ENCODE assay signal across 8 cellular contexts in the genomic region with DNA sequence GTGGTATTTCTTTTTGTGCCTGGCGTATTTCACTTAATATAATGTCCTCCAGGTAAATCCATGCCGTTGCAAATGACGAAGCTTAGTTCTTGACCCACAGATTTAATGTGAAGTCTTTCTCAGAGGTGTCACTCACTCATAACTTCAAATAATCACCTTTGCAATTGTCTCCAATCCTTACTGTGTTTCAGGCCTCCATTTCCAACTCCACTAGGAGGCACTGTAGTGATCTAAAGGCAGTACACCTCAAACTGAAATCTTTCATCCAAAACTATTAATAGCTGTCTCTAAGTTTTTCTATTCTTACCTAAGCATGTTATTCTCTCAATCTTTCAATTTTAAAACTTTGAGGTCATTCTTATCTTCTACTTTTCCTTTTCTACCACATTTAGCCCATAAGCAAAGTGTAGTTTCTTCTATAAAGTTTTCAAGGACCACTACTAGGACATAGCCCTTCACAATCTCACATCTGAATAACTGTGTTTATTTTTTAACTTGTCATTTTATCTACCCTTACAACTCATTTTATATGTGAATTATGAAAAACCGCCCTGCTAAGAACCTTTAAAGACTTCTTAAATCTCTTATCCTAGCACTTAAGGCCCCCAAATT. TPM values are rescaled to one million over a fixed set of nuclear protein-coding genes. Genes with fewer than 3 reads are reported as not detected.
DNase-seq lines count a peak whose midpoint lies in the region; ATAC-seq and TF ChIP-seq lines count a peak whose summit lies in the region.

No MANE protein-coding gene starts in this region.

- H3K4me3 Mint-ChIP-seq in neural progenitor cell, result no peak overlapping the region

- H3K27me3 ChIP-seq in left ventricle myocardium inferior (ENCODE audit: low read depth) (no peaks in the 10 kb centered on the region), neural progenitor cell (peaks cover 20% of the 10 kb centered on the region)

- H3K4me1 ChIP-seq in left ventricle myocardium inferior, result peaks cover 8% of the 10 kb centered on the region
- H3K4me1 ChIP-seq in neural progenitor cell, result no peaks in the 10 kb centered on the region

- H3K9me3 ChIP-seq in left ventricle myocardium inferior (replicated peaks), result no peaks in the 10 kb centered on the region
- H3K9me3 ChIP-seq in neural progenitor cell (ENCODE audit: low read depth), result no peaks in the 10 kb centered on the region

- H3K27me3 Mint-ChIP-seq in neural progenitor cell (ENCODE audit: insufficient read depth, low read depth), result peaks cover 6% of the 10 kb centered on the region

- intact Hi-C loops in left ventricle myocardium inferior (cut with micrococcal nuclease) (no loop called here), cardiac septum (cut with DNase I) (no loop called here)

- H3K36me3 ChIP-seq in left ventricle myocardium inferior (no peaks in the 10 kb centered on the region), neural progenitor cell (no peaks in the 10 kb centered on the region)

- no peak overlapping the region for H3K27ac Mint-ChIP-seq in neural progenitor cell

- no peak overlapping the region for H2AFZ ChIP-seq in neural progenitor cell (replicated peaks)

- DNase-seq in left ventricle myocardium inferior, result no peak
- no peak for DNase-seq in cardiac septum (ENCODE audit: low spot score)
- DNase-seq in NCI-H1694 (lab: John Stamatoyannopoulos, UW), result peak; percentile 30
- peak; percentile 70 for DNase-seq in choroid plexus epithelial cell (ENCODE audit: low read depth)
- peak; percentile 38 for DNase-seq in neural progenitor cell (ENCODE audit: low spot score)
- DNase-seq in GM19238 (ENCODE audit: insufficient read length, low spot score), result no peak
- DNase-seq in NK-92 treated with Interleukin-12 subunit alpha and Interleukin-12 subunit beta, amount 100 ng/mL, for 24 hours (lab: John Stamatoyannopoulos, UW), result no peak

- no peaks in the 10 kb centered on the region for H3F3A ChIP-seq in neural progenitor cell (ENCODE audit: low read depth)

- H3K27ac ChIP-seq in left ventricle myocardium inferior (replicated peaks), result no peak overlapping the region
- H3K27ac ChIP-seq in neural progenitor cell, result no peak overlapping the region

- H3K9me3 Mint-ChIP-seq in neural progenitor cell, result no peaks in the 10 kb centered on the region

- no peak overlapping the region for H3K4me2 ChIP-seq in neural progenitor cell

- no peaks in the 10 kb centered on the region for H3K36me3 Mint-ChIP-seq in neural progenitor cell

- no peaks in the 10 kb centered on the region for H3K4me1 Mint-ChIP-seq in neural progenitor cell

- no peak for ATAC-seq in HG03457 (IDR thresholded peaks at IDR 0.05; ENCODE audit: unreplicated experiment)

- TF ChIP-seq CTCF in left ventricle myocardium inferior (IDR thresholded peaks at IDR 0.05; ENCODE audit: borderline replicate concordance), result peak; percentile 71
- peak; percentile 83 for TF ChIP-seq CTCF in choroid plexus epithelial cell (conservative IDR thresholded peaks at IDR 0.05; ENCODE audit: low read depth, low read length)
- TF ChIP-seq CTCF in neural progenitor cell (IDR thresholded peaks at IDR 0.05), result peak; percentile 66

- H3K4me3 ChIP-seq in left ventricle myocardium inferior (no peak overlapping the region), choroid plexus epithelial cell (ENCODE audit: low read depth, low read length) (no peak overlapping the region), neural progenitor cell (no peak overlapping the region)

- no peaks in the 10 kb centered on the region for H3K79me2 ChIP-seq in neural progenitor cell (ENCODE audit: low read depth)

- H4K20me1 ChIP-seq in neural progenitor cell (ENCODE audit: low read depth), result no peaks in the 10 kb centered on the region

- H3K9ac ChIP-seq in neural progenitor cell, result no peak overlapping the region

RNA-seq across cellular contexts. Expression of a gene that starts 25.5 kb away (rescaled TPM):
- 22.4 TPM for total RNA-seq in left ventricle myocardium inferior
- 17.4 TPM for total RNA-seq in cardiac septum
- 23.2 and 23.7 TPM in 2 replicates for total RNA-seq in neural progenitor cell (ENCODE audit: low replicate concordance)

RNA-seq across cellular contexts. Expression of a gene that starts 54.4 kb away (rescaled TPM):
- total RNA-seq in left ventricle myocardium inferior (0.14 TPM), cardiac septum (0.08 TPM), neural progenitor cell (ENCODE audit: low replicate concordance) (191 and 313 TPM in 2 replicates)

Comparison
In these comparisons a context has a peak if more than half of its experiments do, and no peak if none do; other contexts are left out.
1. DNase-seq: peak in NCI-H1694 (single experiment), choroid plexus epithelial cell (single experiment) and neural progenitor cell (single experiment); none in left ventricle myocardium inferior (single experiment), cardiac septum (single experiment), GM19238 (single experiment) and NK-92 treated with Interleukin-12 subunit alpha and Interleukin-12 subunit beta, amount 100 ng/mL, for 24 hours (single experiment).
2. RNA of a gene that starts 54.4 kb away (total RNA-seq): 191 to 313 TPM in neural progenitor cell; 0.14 TPM in left ventricle myocardium inferior (single experiment) and 0.08 TPM in cardiac septum (single experiment); every median in the first group is over 100 times any median in the second.
3. Peak in every context shown above with its lines, with median percentiles within 50 percentile points of each other: CTCF ChIP-seq.